ENCODE assay signal across 16 cellular contexts in the genomic region with DNA sequence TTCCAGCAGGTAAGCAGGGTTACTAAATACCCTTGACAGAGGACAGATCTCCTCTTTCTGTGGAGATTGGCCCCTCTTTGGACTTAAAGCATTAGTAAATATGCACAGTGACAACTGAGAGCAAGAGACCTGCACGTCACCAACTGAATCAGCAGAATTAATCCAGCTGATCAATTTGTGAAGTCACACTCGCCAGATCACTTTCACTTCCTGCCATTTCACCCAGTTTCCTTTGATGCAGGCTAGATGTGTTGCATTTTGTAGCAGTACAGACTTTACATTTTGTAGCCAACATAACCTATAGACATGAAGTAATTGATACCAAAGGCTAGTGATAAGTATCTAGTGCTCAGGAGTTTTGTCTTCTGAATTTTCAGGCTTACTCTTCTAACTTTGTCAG.
"Had no signal": no experiment of that assay in that cellular context is flagged by ENCODE, and none has a peak within 500 bp of the region (broad histone marks: within the 10 kb centered on the region; RNA-seq: fewer than 3 reads in every experiment).

No MANE protein-coding gene starts in this region.

- H3K9me3 Mint-ChIP-seq: activated T-helper 2 cell treated with anti-CD3 and anti-CD28 coated beads, Interferon-gamma antibody, Interleukin-2, Interleukin-4, amounts not matched to agents 10 μg/mL and 5 μg/mL and 100 μg/mL, durations not matched to agents 14 hours and 24 hours and 36 hours; stimulated activated naive B cell treated with anti-CD40 and anti-IgM and Interleukin-4, amounts not matched to agents 10 μg/mL and 1 μg/mL and 100 μg/mL, for 72 hours had no signal

- H3K27ac ChIP-seq: gastroesophageal sphincter, tibial artery had no signal

- H3K27ac Mint-ChIP-seq: activated T-helper 2 cell treated with anti-CD3 and anti-CD28 coated beads, Interferon-gamma antibody, Interleukin-2, Interleukin-4, amounts not matched to agents 10 μg/mL and 5 μg/mL and 100 μg/mL, durations not matched to agents 14 hours and 24 hours and 36 hours; naive thymus-derived CD4-positive, alpha-beta T cell; stimulated activated naive B cell treated with anti-CD40 and anti-IgM and Interleukin-4, amounts not matched to agents 10 μg/mL and 1 μg/mL and 100 μg/mL, for 72 hours had no signal

- H3K36me3 Mint-ChIP-seq: naive thymus-derived CD4-positive, alpha-beta T cell; stimulated activated naive B cell treated with anti-CD40 and anti-IgM and Interleukin-4, amounts not matched to agents 10 μg/mL and 1 μg/mL and 100 μg/mL, for 72 hours had no signal

- DNase-seq: activated CD4-positive, alpha-beta T cell treated with anti-CD3 and anti-CD28 coated beads, Interleukin-2, amount 50 U/mL, for 1 hour; activated naive CD4-positive, alpha-beta T cell treated with anti-CD3 and anti-CD28 coated beads, Interleukin-2, amount 50 U/mL, for 16 hours; activated T-cell treated with anti-CD3 and anti-CD28 coated beads, Interleukin-2, amount 50 U/mL, for 1 hour; erythroblast; naive thymus-derived CD4-positive, alpha-beta T cell; nucleus accumbens; posterior cingulate gyrus; stimulated activated naive B cell treated with anti-CD40 and anti-IgM and Interleukin-4, amounts not matched to agents 10 μg/mL and 1 μg/mL and 100 μg/mL, for 72 hours; T-helper 9 cell; tibial artery had no signal

- H3K4me1 Mint-ChIP-seq: stimulated activated naive B cell treated with anti-CD40 and anti-IgM and Interleukin-4, amounts not matched to agents 10 μg/mL and 1 μg/mL and 100 μg/mL, for 72 hours had no signal

- H3K4me3 ChIP-seq: gastroesophageal sphincter, tibial artery had no signal

- ATAC-seq: activated CD4-positive, CD25-positive, alpha-beta regulatory T cell treated with anti-CD3 and anti-CD28 coated beads, Interleukin-2, amount 50 U/mL, for 24 hours; gastroesophageal sphincter; left lobe of liver; naive thymus-derived CD4-positive, alpha-beta T cell; stimulated activated naive B cell treated with anti-CD40 and anti-IgM and Interleukin-4, amounts not matched to agents 10 μg/mL and 1 μg/mL and 100 μg/mL, for 72 hours had no signal

- H3K4me1 ChIP-seq: gastroesophageal sphincter, tibial artery had no signal

- H3K27me3 ChIP-seq: gastroesophageal sphincter, tibial artery had no signal

- H3K9me3 ChIP-seq: gastroesophageal sphincter had no signal

- H3K4me3 Mint-ChIP-seq: naive thymus-derived CD4-positive, alpha-beta T cell; stimulated activated naive B cell treated with anti-CD40 and anti-IgM and Interleukin-4, amounts not matched to agents 10 μg/mL and 1 μg/mL and 100 μg/mL, for 72 hours had no signal

- H3K36me3 ChIP-seq: gastroesophageal sphincter, tibial artery had no signal

- FAIRE-seq: keratinocyte, urothelium cell line had no signal
